Comparison of ENCODE assay signal across 16 cellular contexts in the genomic region with DNA sequence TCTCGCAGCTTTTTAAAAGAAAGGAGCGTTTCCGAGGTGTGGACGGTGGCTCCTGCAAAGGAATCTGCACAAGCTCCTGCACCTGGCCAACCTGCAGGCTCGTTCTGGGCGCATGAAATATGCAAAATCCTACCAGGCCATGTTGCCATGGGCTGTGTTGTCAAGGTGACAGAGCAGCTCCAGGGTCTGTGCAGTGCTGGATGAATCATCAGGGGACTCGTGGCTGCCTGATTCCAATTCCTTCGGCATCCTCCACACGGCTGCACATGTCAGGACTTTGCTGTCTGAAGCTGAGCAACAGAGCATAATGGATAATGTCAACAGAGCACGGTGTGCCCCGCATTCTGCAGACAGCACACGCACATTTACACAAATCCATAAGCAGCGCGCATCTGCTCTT.
A peak's percentile ranks its signal among the peaks of the same experiment; 100 is the strongest.
DNase-seq lines count a peak whose midpoint lies in the region; ATAC-seq and TF ChIP-seq lines count a peak whose summit lies in the region.
"Had no signal": no experiment of that assay in that cellular context is flagged by ENCODE, and none has a peak within 500 bp of the region (broad histone marks: within the 10 kb centered on the region; RNA-seq: fewer than 3 reads in every experiment).

No MANE protein-coding gene starts in this region.

- H3K27me3 ChIP-seq in NT2/D1 (ENCODE audit: insufficient read depth, insufficient read length) (no peaks in the 10 kb centered on the region), gastroesophageal sphincter (no peaks in the 10 kb centered on the region)
- H3K27me3 ChIP-seq: colonic mucosa, Peyer's patch, right lobe of liver had no signal

- no peak for TF ChIP-seq CTCF in gastroesophageal sphincter (IDR thresholded peaks at IDR 0.05)

- H3K4me3 ChIP-seq in NT2/D1 (ENCODE audit: insufficient read length, low read depth) (no peak overlapping the region), gastroesophageal sphincter (no peak overlapping the region)
- H3K4me3 ChIP-seq: colonic mucosa, GM23248, Peyer's patch, right lobe of liver had no signal

- H3K36me3 ChIP-seq in NT2/D1 (ENCODE audit: insufficient read depth, insufficient read length, low read length) (peaks cover 9% of the 10 kb centered on the region), gastroesophageal sphincter (peaks cover 0 to 34% of the 10 kb centered on the region in 2 donors)
- H3K36me3 ChIP-seq: colonic mucosa had no signal

- H3K27ac ChIP-seq in gastroesophageal sphincter = no peak overlapping the region
- H3K27ac ChIP-seq: colonic mucosa, GM23248, Peyer's patch, right lobe of liver had no signal

- 37 to 87% methylated on average over 2 to 13 of the region's 14 CpGs for WGBS in gastroesophageal sphincter (ENCODE audit: low coverage in 1 of 2), 2 donors

- ATAC-seq in esophagus mucosa (peak; percentile 52), Right ventricle myocardium inferior (no peak), GM19035 (IDR thresholded peaks at IDR 0.05; ENCODE audit: unreplicated experiment) (no peak), gastroesophageal sphincter (no peak)
- ATAC-seq: activated CD8-positive, alpha-beta T cell treated with anti-CD3 and anti-CD28 coated beads for 36 hours; right lobe of liver had no signal

- H3K4me1 ChIP-seq in NT2/D1 (ENCODE audit: insufficient read depth, insufficient read length) = peaks cover 3% of the 10 kb centered on the region
- H3K4me1 ChIP-seq in gastroesophageal sphincter = no peaks in the 10 kb centered on the region
- H3K4me1 ChIP-seq: colonic mucosa, Peyer's patch, right lobe of liver had no signal

- intact Hi-C loops in Right ventricle myocardium inferior (cut with DNase I) = no loop called here

- H3K9ac ChIP-seq in NT2/D1 (ENCODE audit: insufficient read length, low read depth) = no peak overlapping the region
- H3K9ac ChIP-seq: GM23248 had no signal

- no peak for TF ChIP-seq EP300 in gastroesophageal sphincter (IDR thresholded peaks at IDR 0.05)

- peak; percentile 3 for DNase-seq in ELR (ENCODE audit: low read depth)
- peak; percentile 51 for DNase-seq in NT2/D1 (ENCODE audit: low read depth, low spot score)
- peak; percentile 27 for DNase-seq in non-pigmented ciliary epithelial cell (ENCODE audit: low read depth)
- DNase-seq in NCI-H2029 treated with DMSO at 0.1 percent for 48 hours (lab: John Stamatoyannopoulos, UW) = no peak
- no peak for DNase-seq in Right ventricle myocardium inferior (ENCODE audit: missing footprints)
- DNase-seq: activated CD8-positive, alpha-beta T cell treated with anti-CD3 and anti-CD28 coated beads for 36 hours; activated naive CD4-positive, alpha-beta T cell treated with Interleukin-2 at 50 U/mL for 16 hours; colonic mucosa; GM23248; right lobe of liver; stimulated activated CD4-positive, alpha-beta T cell treated with anti-CD3 and anti-CD28 coated beads, Interleukin-4, amount 100 ng/mL, for 4 hours; stimulated activated naive CD4-positive, alpha-beta T cell treated with Interleukin-2 at 50 U/mL for 16 hours had no signal

- H3K9me3 ChIP-seq in NT2/D1 (ENCODE audit: insufficient read depth, low read length) = no peaks in the 10 kb centered on the region
- H3K9me3 ChIP-seq in gastroesophageal sphincter = no peaks in the 10 kb centered on the region
- H3K9me3 ChIP-seq: colonic mucosa, Peyer's patch, right lobe of liver had no signal

- TF ChIP-seq POLR2A in gastroesophageal sphincter (IDR thresholded peaks at IDR 0.05) = no peak

Comparison
In these comparisons a context has a peak if more than half of its experiments do, and no peak if none do; other contexts are left out.
1. DNase-seq: peak in ELR (single experiment), NT2/D1 (single experiment) and non-pigmented ciliary epithelial cell (single experiment); none in NCI-H2029 treated with DMSO at 0.1 percent for 48 hours (single experiment) and Right ventricle myocardium inferior (single experiment).